18 cellular contexts compared by ENCODE assay signal in the genomic region with DNA sequence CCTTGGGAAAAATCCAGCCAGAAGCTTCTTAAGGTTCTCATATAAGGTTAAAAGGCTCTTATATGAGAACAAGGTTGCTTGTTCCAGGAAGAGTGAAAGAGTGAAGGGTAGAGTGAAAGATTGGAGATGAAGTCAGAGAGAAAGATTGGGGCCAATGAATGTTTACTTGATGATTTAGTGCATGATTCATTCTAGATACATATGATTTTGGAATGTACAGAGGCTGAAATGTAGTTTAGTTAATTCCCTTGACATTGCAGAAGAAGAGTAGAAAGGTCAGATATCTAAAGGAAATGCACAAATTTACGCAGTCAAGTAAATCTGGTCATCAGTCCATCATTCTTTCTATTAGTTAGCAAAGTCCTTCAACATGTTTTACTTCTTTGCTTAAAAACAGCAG.
A peak's percentile ranks its signal among the peaks of the same experiment; 100 is the strongest.
DNase-seq lines count a peak whose midpoint lies in the region; TF ChIP-seq lines count a peak whose summit lies in the region.
"Had no signal": no experiment of that assay in that cellular context is flagged by ENCODE, and none has a peak within 500 bp of the region (broad histone marks: within the 10 kb centered on the region; RNA-seq: fewer than 3 reads in every experiment).

No MANE protein-coding gene starts in this region.

- H3K9me2 ChIP-seq in SK-N-SH, result no peaks in the 10 kb centered on the region

- WGBS in SK-N-SH (ENCODE audit: low lambda C conversion rate), result 62% methylated on average over 1 of the region's 1 CpG

- H3K9me3 Mint-ChIP-seq in glutamatergic neuron (ENCODE audit: unreplicated experiment), result no peaks in the 10 kb centered on the region

- H3K36me3 Mint-ChIP-seq in glutamatergic neuron (ENCODE audit: unreplicated experiment), result no peaks in the 10 kb centered on the region

- TF ChIP-seq CTCF in SK-N-SH (IDR thresholded peaks at IDR 0.05) (no peak), choroid plexus epithelial cell (conservative IDR thresholded peaks at IDR 0.05; ENCODE audit: low read depth, low read length) (no peak), glutamatergic neuron (IDR thresholded peaks at IDR 0.05; ENCODE audit: partially characterized antibody, unreplicated experiment) (no peak), WERI-Rb-1 (IDR thresholded peaks at IDR 0.05; ENCODE audit: low read depth, low read length) (no peak)

- H3K79me2 ChIP-seq in SK-N-SH (ENCODE audit: insufficient read depth), result no peaks in the 10 kb centered on the region

- peaks cover 14% of the 10 kb centered on the region for H3F3A ChIP-seq in SK-N-SH (replicated peaks; ENCODE audit: insufficient read depth)

- H3K4me3 ChIP-seq in SK-N-SH (ENCODE audit: low read depth in 2 of 2, low read length in 1 of 2) (no peak overlapping the region), choroid plexus epithelial cell (ENCODE audit: low read depth, low read length) (no peak overlapping the region), WERI-Rb-1 (ENCODE audit: low read depth, low read length) (no peak overlapping the region)
- H3K4me3 ChIP-seq: HAP-1, K562 had no signal

- no peaks in the 10 kb centered on the region for H3K9me3 ChIP-seq in SK-N-SH
- H3K9me3 ChIP-seq in WERI-Rb-1 (ENCODE audit: severe bottlenecking), result no peaks in the 10 kb centered on the region
- H3K9me3 ChIP-seq: HAP-1 had no signal

- no peak overlapping the region for H3K9ac ChIP-seq in SK-N-SH

- H3K4me1 ChIP-seq in SK-N-SH (ENCODE audit: control insufficient read depth in 1 of 2, insufficient read depth in 2 of 2, low read depth in 1 of 2, low read length in 1 of 2), result no peaks in the 10 kb centered on the region
- H3K4me1 ChIP-seq: HAP-1 had no signal

- H3K27me3 ChIP-seq in SK-N-SH (ENCODE audit: insufficient read depth) (no peaks in the 10 kb centered on the region), WERI-Rb-1 (ENCODE audit: insufficient read depth, low read depth, severe bottlenecking) (no peaks in the 10 kb centered on the region)

- no peak overlapping the region for H2AFZ ChIP-seq in SK-N-SH (ENCODE audit: low read depth)

- H3K27ac ChIP-seq in SK-N-SH (ENCODE audit: low read depth in 2 of 2, low read length in 1 of 2), result peak overlapping the region in 1 of 2 experiments; percentile 17; a peak in 1 of 4 replicates
- no peak overlapping the region for H3K27ac ChIP-seq in WERI-Rb-1

- H3K4me3 Mint-ChIP-seq in glutamatergic neuron (ENCODE audit: unreplicated experiment), result no peak overlapping the region
- H3K4me3 Mint-ChIP-seq: B cell had no signal

- no peak for TF ChIP-seq EP300 in SK-N-SH (IDR thresholded peaks at IDR 0.05; ENCODE audit: borderline replicate concordance in 1 of 2, low read depth in 1 of 2, low read length in 1 of 2)

- TF ChIP-seq RAD21 in SK-N-SH (IDR thresholded peaks at IDR 0.05; ENCODE audit: low read length), result no peak

- no peak overlapping the region for H3K27ac Mint-ChIP-seq in glutamatergic neuron (ENCODE audit: unreplicated experiment)
- H3K27ac Mint-ChIP-seq: B cell had no signal

- no peak overlapping the region for H3K4me2 ChIP-seq in SK-N-SH

- H4K20me1 ChIP-seq in SK-N-SH (ENCODE audit: insufficient read depth), result no peaks in the 10 kb centered on the region

- CTCF ChIA-PET in SK-N-SH (lab: Yijun Ruan, JAX), result interaction anchor here (1.4 kb wide), 1 partner anchor 165 kb away, joined by 4 read pairs; no protein-coding TSS in a partner anchor

- POLR2A ChIA-PET in SK-N-SH (lab: Yijun Ruan, JAX), result no interaction called here

- no peaks in the 10 kb centered on the region for H3K4me1 Mint-ChIP-seq in glutamatergic neuron (ENCODE audit: low read depth, unreplicated experiment)
- H3K4me1 Mint-ChIP-seq: B cell had no signal

- peak; percentile 0 for DNase-seq in EL
- DNase-seq in SK-N-SH, result no peak
- DNase-seq in choroid plexus epithelial cell (ENCODE audit: low read depth), result peak; percentile 53
- peak; percentile 81 for DNase-seq in iris pigment epithelial cell (ENCODE audit: low read depth)
- no peak for DNase-seq in glutamatergic neuron
- no peak for DNase-seq in WERI-Rb-1
- no peak for DNase-seq in SKM-1 (lab: John Stamatoyannopoulos, UW; ENCODE audit: unreplicated experiment)
- no peak for DNase-seq in T-helper 2 cell
- DNase-seq: 8988T; DMS79 treated with DMSO at 0.1 percent for 48 hours; NCI-H1092 treated with DMSO at 0.1 percent for 48 hours; NCI-H146; NCI-H2029 treated with DMSO at 0.1 percent for 48 hours; NCI-H526; NK-92 treated with Interleukin-12 subunit alpha and Interleukin-12 subunit beta, amount 100 ng/mL, for 24 hours had no signal

- H3K36me3 ChIP-seq in SK-N-SH (replicated peaks in 1 of 2; ENCODE audit: control insufficient read depth in 1 of 2, insufficient read depth in 2 of 2, low read length in 1 of 2) (no peaks in the 10 kb centered on the region), WERI-Rb-1 (no peaks in the 10 kb centered on the region)
- H3K36me3 ChIP-seq: HAP-1 had no signal

- H3K27me3 Mint-ChIP-seq in glutamatergic neuron (ENCODE audit: unreplicated experiment), result no peaks in the 10 kb centered on the region
- H3K27me3 Mint-ChIP-seq: B cell had no signal

TF ChIP-seq in SK-N-SH, 30 proteins besides CTCF, POLR2A, EP300 and RAD21:
- TF ChIP-seq CHD2 (IDR thresholded peaks at IDR 0.05; ENCODE audit: low read length, partially characterized antibody) (no peak), MXI1 (IDR thresholded peaks at IDR 0.05; ENCODE audit: low read depth, low read length) (no peak)
- TF ChIP-seq, protein P1, sequence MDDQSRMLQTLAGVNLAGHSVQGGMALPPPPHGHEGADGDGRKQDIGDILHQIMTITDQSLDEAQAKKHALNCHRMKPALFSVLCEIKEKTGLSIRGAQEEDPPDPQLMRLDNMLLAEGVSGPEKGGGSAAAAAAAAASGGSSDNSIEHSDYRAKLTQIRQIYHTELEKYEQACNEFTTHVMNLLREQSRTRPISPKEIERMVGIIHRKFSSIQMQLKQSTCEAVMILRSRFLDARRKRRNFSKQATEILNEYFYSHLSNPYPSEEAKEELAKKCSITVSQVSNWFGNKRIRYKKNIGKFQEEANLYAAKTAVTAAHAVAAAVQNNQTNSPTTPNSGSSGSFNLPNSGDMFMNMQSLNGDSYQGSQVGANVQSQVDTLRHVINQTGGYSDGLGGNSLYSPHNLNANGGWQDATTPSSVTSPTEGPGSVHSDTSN (IDR thresholded peaks at IDR 0.05), result 0 out of 2 replicates have a peak, but pooled peaks have one; percentile 17

Comparison
In these comparisons a context has a peak if more than half of its experiments do, and no peak if none do; other contexts are left out.
1. DNase-seq: peak in EL (single experiment), choroid plexus epithelial cell (single experiment) and iris pigment epithelial cell (single experiment); none in SK-N-SH (single experiment), glutamatergic neuron (single experiment), WERI-Rb-1 (single experiment), SKM-1 (single experiment) and T-helper 2 cell (0 of 5).